ENCODE assay signal across 8 cellular contexts in genomic region chr6:111997078-111997862, GRCh38. TPM values are rescaled to one million over a fixed set of nuclear protein-coding genes. Genes with fewer than 3 reads are reported as not detected.
DNase-seq lines count a peak whose midpoint lies in the region; ATAC-seq and TF ChIP-seq lines count a peak whose summit lies in the region.

No MANE protein-coding gene starts in this region.

- no peaks in the 10 kb centered on the region for H3K36me3 ChIP-seq in CD4-positive, CD25-positive, alpha-beta regulatory T cell (ENCODE audit: control insufficient read depth, insufficient read depth, low read length)
- H3K36me3 ChIP-seq in Peyer's patch, result no peaks in the 10 kb centered on the region
- no peaks in the 10 kb centered on the region for H3K36me3 ChIP-seq in fibroblast of lung (ENCODE audit: control insufficient read depth, insufficient read depth, low read length)
- H3K36me3 ChIP-seq in neural cell (ENCODE audit: insufficient read depth, low read length), result no peaks in the 10 kb centered on the region
- no peaks in the 10 kb centered on the region for H3K36me3 ChIP-seq in stomach smooth muscle (ENCODE audit: control insufficient read depth in 2 of 2, insufficient read depth in 2 of 2, low read length in 2 of 2)

- H2AFZ ChIP-seq in fibroblast of lung (ENCODE audit: low read length), result peak overlapping the region; percentile 38
- peak overlapping the region; percentile 53 for H2AFZ ChIP-seq in neural cell (ENCODE audit: low read depth, low read length)

- H4K20me1 ChIP-seq in fibroblast of lung (ENCODE audit: control insufficient read depth, extremely low read depth, insufficient read depth, low read length), result no peaks in the 10 kb centered on the region
- no peaks in the 10 kb centered on the region for H4K20me1 ChIP-seq in neural cell (ENCODE audit: insufficient read depth)

- no peaks in the 10 kb centered on the region for H3K27me3 Mint-ChIP-seq in CD4-positive, CD25-positive, alpha-beta regulatory T cell

- peak; percentile 99 for TF ChIP-seq RAD21 in neural cell (conservative IDR thresholded peaks at IDR 0.05)

- H3K4me2 ChIP-seq in fibroblast of lung (ENCODE audit: extremely low read depth, insufficient read depth, low read length) (peak overlapping the region; percentile 72), neural cell (ENCODE audit: low read length) (peak overlapping the region; percentile 2)

- peak; percentile 73 to 85 (median 78) for DNase-seq in CD4-positive, CD25-positive, alpha-beta regulatory T cell
- DNase-seq in GM20000 (ENCODE audit: low spot score), result peak; percentile 72
- DNase-seq in Peyer's patch, result peak; percentile 73 to 90 (median 77)
- DNase-seq in activated T-cell treated with anti-CD3 and anti-CD28 coated beads, Interleukin-2, amount 50 U/mL, for 48 hours, result peak; percentile 78 to 84
- peak; percentile 68 to 83 for DNase-seq in fibroblast of lung (ENCODE audit: low read depth in 2 of 2)

- H3K79me2 ChIP-seq in fibroblast of lung (ENCODE audit: control insufficient read depth, insufficient read depth, low read length) (no peaks in the 10 kb centered on the region), neural cell (replicated peaks; ENCODE audit: insufficient read depth, low read length) (no peaks in the 10 kb centered on the region)

- no peak for TF ChIP-seq POLR2A in Peyer's patch (IDR thresholded peaks at IDR 0.05)

- no peaks in the 10 kb centered on the region for H3K36me3 Mint-ChIP-seq in CD4-positive, CD25-positive, alpha-beta regulatory T cell

- H3K9ac ChIP-seq in fibroblast of lung (ENCODE audit: insufficient read depth, low read length) (no peak overlapping the region), neural cell (ENCODE audit: low read length) (peak overlapping the region; percentile 42), stomach smooth muscle (ENCODE audit: low read length in 2 of 2) (no peak overlapping the region)

- peak; percentile 87 for TF ChIP-seq CTCF in GM20000 (IDR thresholded peaks at IDR 0.05; ENCODE audit: extremely low read depth, missing control alignments)
- peak; percentile 86 for TF ChIP-seq CTCF in LNCAP (IDR thresholded peaks at IDR 0.05)
- peak; percentile 67 to 94 (median 88) for TF ChIP-seq CTCF in Peyer's patch (IDR thresholded peaks at IDR 0.05)
- peak; percentile 95 to 96 for TF ChIP-seq CTCF in fibroblast of lung (conservative IDR thresholded peaks at IDR 0.05 in 1 of 2, IDR thresholded peaks at IDR 0.05 in 1 of 2; ENCODE audit: low read depth in 1 of 2, low read length in 2 of 2)
- TF ChIP-seq CTCF in neural cell (IDR thresholded peaks at IDR 0.05; ENCODE audit: poor library complexity, severe bottlenecking), result peak; percentile 98

- peak; percentile 34 for TF ChIP-seq EP300 in neural cell (conservative IDR thresholded peaks at IDR 0.05; ENCODE audit: poor library complexity, severe bottlenecking)

- peak overlapping the region; percentile 47 for H3K4me3 ChIP-seq in CD4-positive, CD25-positive, alpha-beta regulatory T cell (ENCODE audit: low read depth, low read length)
- H3K4me3 ChIP-seq in Peyer's patch (no peak overlapping the region), fibroblast of lung (replicated peaks in 1 of 4; ENCODE audit: control extremely low read depth in 1 of 4, insufficient read depth in 1 of 4, low read depth in 3 of 4, low read length in 4 of 4) (no peak overlapping the region), neural cell (ENCODE audit: low read length) (no peak overlapping the region), stomach smooth muscle (ENCODE audit: low read length in 2 of 2) (peak overlapping the region; percentile 22 to 44)

- peaks cover 35% of the 10 kb centered on the region for H3K4me1 ChIP-seq in CD4-positive, CD25-positive, alpha-beta regulatory T cell (ENCODE audit: control insufficient read depth, insufficient read depth, low read length, poor library complexity, severe bottlenecking)
- peaks cover 0 to 10% (median 0%) of the 10 kb centered on the region in 4 donors for H3K4me1 ChIP-seq in Peyer's patch
- no peaks in the 10 kb centered on the region for H3K4me1 ChIP-seq in fibroblast of lung (ENCODE audit: control insufficient read depth, extremely low read depth, insufficient read depth, low read length)
- H3K4me1 ChIP-seq in stomach smooth muscle (ENCODE audit: control insufficient read depth, insufficient read depth, low read length), result peaks cover 9% of the 10 kb centered on the region

- no peaks in the 10 kb centered on the region for H3F3A ChIP-seq in neural cell (ENCODE audit: insufficient read depth, low read length, poor library complexity, severe bottlenecking)

- H3K4me3 Mint-ChIP-seq in CD4-positive, CD25-positive, alpha-beta regulatory T cell, result peak overlapping the region; percentile 8 to 82 (median 64)

- no peaks in the 10 kb centered on the region for H3K27me3 ChIP-seq in CD4-positive, CD25-positive, alpha-beta regulatory T cell (ENCODE audit: control insufficient read depth, insufficient read depth, low read length)
- no peaks in the 10 kb centered on the region for H3K27me3 ChIP-seq in Peyer's patch
- no peaks in the 10 kb centered on the region for H3K27me3 ChIP-seq in fibroblast of lung (ENCODE audit: control insufficient read depth, insufficient read depth, low read length)
- no peaks in the 10 kb centered on the region for H3K27me3 ChIP-seq in neural cell (ENCODE audit: insufficient read depth, low read depth, low read length)
- H3K27me3 ChIP-seq in stomach smooth muscle (ENCODE audit: control insufficient read depth in 1 of 2, insufficient read depth in 2 of 2, low read length in 2 of 2), result no peaks in the 10 kb centered on the region

- H3K27ac Mint-ChIP-seq in CD4-positive, CD25-positive, alpha-beta regulatory T cell, result peak overlapping the region; percentile 60 to 93 (median 85)

- H3K9me2 ChIP-seq in neural cell (ENCODE audit: insufficient read depth, low read length), result no peaks in the 10 kb centered on the region

- H3K9me3 ChIP-seq in CD4-positive, CD25-positive, alpha-beta regulatory T cell (ENCODE audit: control insufficient read depth in 2 of 2, low read length in 2 of 2), result no peaks in the 10 kb centered on the region
- no peaks in the 10 kb centered on the region for H3K9me3 ChIP-seq in Peyer's patch
- H3K9me3 ChIP-seq in fibroblast of lung (ENCODE audit: control insufficient read depth, insufficient read depth, low read depth, low read length), result no peaks in the 10 kb centered on the region
- H3K9me3 ChIP-seq in neural cell (ENCODE audit: low read length), result no peaks in the 10 kb centered on the region
- H3K9me3 ChIP-seq in stomach smooth muscle (ENCODE audit: control insufficient read depth in 2 of 2, low read length in 2 of 2), result no peaks in the 10 kb centered on the region

- H3K9me3 Mint-ChIP-seq in CD4-positive, CD25-positive, alpha-beta regulatory T cell, result no peaks in the 10 kb centered on the region

- peaks cover 18 to 47% (median 39%) of the 10 kb centered on the region in 4 donors for H3K4me1 Mint-ChIP-seq in CD4-positive, CD25-positive, alpha-beta regulatory T cell

- ATAC-seq in CD4-positive, CD25-positive, alpha-beta regulatory T cell (ENCODE audit: low read depth in 2 of 2), result peak; percentile 73 to 74

- H3K27ac ChIP-seq in CD4-positive, CD25-positive, alpha-beta regulatory T cell (ENCODE audit: insufficient read depth, low read length, poor library complexity, severe bottlenecking), result peak overlapping the region; percentile 35
- peak overlapping the region in 1 of 4 donors; percentile 15 for H3K27ac ChIP-seq in Peyer's patch
- no peak overlapping the region for H3K27ac ChIP-seq in fibroblast of lung (ENCODE audit: insufficient read depth, low read length)
- H3K27ac ChIP-seq in neural cell (ENCODE audit: low read length), result peak overlapping the region; percentile 46
- no peak overlapping the region for H3K27ac ChIP-seq in stomach smooth muscle (ENCODE audit: low read length)

TF ChIP-seq in neural cell, 6 proteins besides CTCF, POLR2A, EP300 and RAD21:
- TF ChIP-seq EZH2 (IDR thresholded peaks at IDR 0.05; ENCODE audit: borderline replicate concordance, insufficient read depth, low read length, poor library complexity, severe bottlenecking), result no peak
- peak; percentile 39 for TF ChIP-seq MXI1 (conservative IDR thresholded peaks at IDR 0.05; ENCODE audit: poor library complexity, severe bottlenecking)
- TF ChIP-seq, protein P1, sequence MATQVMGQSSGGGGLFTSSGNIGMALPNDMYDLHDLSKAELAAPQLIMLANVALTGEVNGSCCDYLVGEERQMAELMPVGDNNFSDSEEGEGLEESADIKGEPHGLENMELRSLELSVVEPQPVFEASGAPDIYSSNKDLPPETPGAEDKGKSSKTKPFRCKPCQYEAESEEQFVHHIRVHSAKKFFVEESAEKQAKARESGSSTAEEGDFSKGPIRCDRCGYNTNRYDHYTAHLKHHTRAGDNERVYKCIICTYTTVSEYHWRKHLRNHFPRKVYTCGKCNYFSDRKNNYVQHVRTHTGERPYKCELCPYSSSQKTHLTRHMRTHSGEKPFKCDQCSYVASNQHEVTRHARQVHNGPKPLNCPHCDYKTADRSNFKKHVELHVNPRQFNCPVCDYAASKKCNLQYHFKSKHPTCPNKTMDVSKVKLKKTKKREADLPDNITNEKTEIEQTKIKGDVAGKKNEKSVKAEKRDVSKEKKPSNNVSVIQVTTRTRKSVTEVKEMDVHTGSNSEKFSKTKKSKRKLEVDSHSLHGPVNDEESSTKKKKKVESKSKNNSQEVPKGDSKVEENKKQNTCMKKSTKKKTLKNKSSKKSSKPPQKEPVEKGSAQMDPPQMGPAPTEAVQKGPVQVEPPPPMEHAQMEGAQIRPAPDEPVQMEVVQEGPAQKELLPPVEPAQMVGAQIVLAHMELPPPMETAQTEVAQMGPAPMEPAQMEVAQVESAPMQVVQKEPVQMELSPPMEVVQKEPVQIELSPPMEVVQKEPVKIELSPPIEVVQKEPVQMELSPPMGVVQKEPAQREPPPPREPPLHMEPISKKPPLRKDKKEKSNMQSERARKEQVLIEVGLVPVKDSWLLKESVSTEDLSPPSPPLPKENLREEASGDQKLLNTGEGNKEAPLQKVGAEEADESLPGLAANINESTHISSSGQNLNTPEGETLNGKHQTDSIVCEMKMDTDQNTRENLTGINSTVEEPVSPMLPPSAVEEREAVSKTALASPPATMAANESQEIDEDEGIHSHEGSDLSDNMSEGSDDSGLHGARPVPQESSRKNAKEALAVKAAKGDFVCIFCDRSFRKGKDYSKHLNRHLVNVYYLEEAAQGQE (IDR thresholded peaks at IDR 0.05; ENCODE audit: borderline replicate concordance), result peak; percentile 20
- no peak for TF ChIP-seq TAF1 (IDR thresholded peaks at IDR 0.05; ENCODE audit: low read depth)
- peak; percentile 47 for TF ChIP-seq POLR2AphosphoS5 (IDR thresholded peaks at IDR 0.05)
- peak; percentile 98 for TF ChIP-seq SMC3 (conservative IDR thresholded peaks at IDR 0.05; ENCODE audit: poor library complexity)

RNA-seq across cellular contexts. Expression of gene CCN6, which starts 56.6 kb away (rescaled TPM):
- total RNA-seq in CD4-positive, CD25-positive, alpha-beta regulatory T cell, result not detected
- polyA plus RNA-seq in CD4-positive, CD25-positive, alpha-beta regulatory T cell, result under 1 TPM in 3 of 4 donors, not detected in 1; 0.06 to 0.39 (median 0.11) TPM
- total RNA-seq in Peyer's patch (not detected), fibroblast of lung (not detected in 2 replicates)
- polyA plus RNA-seq in fibroblast of lung (0.08 and 0.49 TPM in 2 replicates), neural cell (not detected in 2 replicates)
- 0.08 and 0.43 TPM in 2 replicates for polyA plus RNA-seq in fibroblast of lung (2012)
- polyA minus RNA-seq in fibroblast of lung (ENCODE audit: low replicate concordance) (not detected in 2 replicates), neural cell (not detected in 2 replicates)

Comparison
In these comparisons a context has a peak if more than half of its experiments do, and no peak if none do; other contexts are left out.
1. H3K27ac ChIP-seq: peak in CD4-positive, CD25-positive, alpha-beta regulatory T cell (single experiment) and neural cell (single experiment); none in fibroblast of lung (single experiment) and stomach smooth muscle (single experiment).
2. H3K4me3 ChIP-seq: peak in CD4-positive, CD25-positive, alpha-beta regulatory T cell (single experiment) and stomach smooth muscle (2 of 2); none in Peyer's patch (0 of 4), fibroblast of lung (0 of 4) and neural cell (single experiment).
3. Peak in every context shown above with its lines, with median percentiles within 50 percentile points of each other: DNase-seq and CTCF ChIP-seq.